ENCODE assay signal across 8 cellular contexts in genomic region chr3:107431298-107432012, GRCh38. TPM values are rescaled to one million over a fixed set of nuclear protein-coding genes. Genes with fewer than 3 reads are reported as not detected.
DNase-seq lines count a peak whose midpoint lies in the region; ATAC-seq and TF ChIP-seq lines count a peak whose summit lies in the region.

No MANE protein-coding gene starts in this region.

- H3K27ac Mint-ChIP-seq in activated naive CD8-positive, alpha-beta T cell = peak overlapping the region; percentile 75
- peak overlapping the region; percentile 98 for H3K27ac Mint-ChIP-seq in glutamatergic neuron (ENCODE audit: unreplicated experiment)

- peak; percentile 75 for ATAC-seq in GM21528 (IDR thresholded peaks at IDR 0.05; ENCODE audit: low FRiP score, unreplicated experiment)

- H3K36me3 ChIP-seq in HUES6 (ENCODE audit: control insufficient read depth, insufficient read depth, low read length) = no peaks in the 10 kb centered on the region
- H3K36me3 ChIP-seq in SJSA1 = no peaks in the 10 kb centered on the region
- H3K36me3 ChIP-seq in uterus = no peaks in the 10 kb centered on the region

- H3K27me3 ChIP-seq in HUES6 (ENCODE audit: control insufficient read depth, insufficient read depth, low read length) = peaks cover 24% of the 10 kb centered on the region
- H3K27me3 ChIP-seq in SJSA1 (replicated peaks) = no peaks in the 10 kb centered on the region
- H3K27me3 ChIP-seq in uterus = no peaks in the 10 kb centered on the region

- intact Hi-C loops in uterus (cut with DNase I; ENCODE audit: low total_unique reads) = loop anchor here (10.0 kb wide), 1 partner anchor 197 kb away; no protein-coding TSS in a partner anchor

- H3K9me3 Mint-ChIP-seq in activated naive CD8-positive, alpha-beta T cell (ENCODE audit: low read depth) = no peaks in the 10 kb centered on the region
- peaks cover 10% of the 10 kb centered on the region for H3K9me3 Mint-ChIP-seq in glutamatergic neuron (ENCODE audit: unreplicated experiment)

- H3K27ac ChIP-seq in HUES6 (ENCODE audit: low read depth, low read length) = peak overlapping the region; percentile 30; the same call in 1 of the 2 replicates
- H3K27ac ChIP-seq in SJSA1 = peak overlapping the region; percentile 93
- peak overlapping the region; percentile 93 to 96 for H3K27ac ChIP-seq in uterus

- peak; percentile 15 for TF ChIP-seq CTCF in glutamatergic neuron (IDR thresholded peaks at IDR 0.05; ENCODE audit: partially characterized antibody, unreplicated experiment)
- TF ChIP-seq CTCF in uterus (IDR thresholded peaks at IDR 0.05) = no peak

- H3K4me3 ChIP-seq in HUES6 (ENCODE audit: low read depth, low read length) (peak overlapping the region; percentile 62), SJSA1 (peak overlapping the region; percentile 71), uterus (peak overlapping the region; percentile 64 to 67)

- no peaks in the 10 kb centered on the region for H3K36me3 Mint-ChIP-seq in activated naive CD8-positive, alpha-beta T cell
- H3K36me3 Mint-ChIP-seq in glutamatergic neuron (ENCODE audit: unreplicated experiment) = no peaks in the 10 kb centered on the region

- DNase-seq in ELR (ENCODE audit: low read depth) (peak; percentile 87), SJSA1 (ENCODE audit: low read depth in 1 of 2, low spot score in 2 of 2) (peak; percentile 80 to 83), glutamatergic neuron (peak; percentile 80), occipital lobe (lab: John Stamatoyannopoulos, UW) (peak; percentile 78), uterus (peak; percentile 67 to 70)

- peaks cover 5% of the 10 kb centered on the region for H3K27me3 Mint-ChIP-seq in activated naive CD8-positive, alpha-beta T cell
- peaks cover 6% of the 10 kb centered on the region for H3K27me3 Mint-ChIP-seq in glutamatergic neuron (ENCODE audit: unreplicated experiment)

- peak overlapping the region; percentile 89 for H3K9ac ChIP-seq in HUES6 (ENCODE audit: low read length)

- H3K4me1 ChIP-seq in HUES6 (ENCODE audit: control insufficient read depth, insufficient read depth, low read length) = peaks cover 4% of the 10 kb centered on the region; the same call in 1 of the 2 replicates
- peaks cover 24% of the 10 kb centered on the region for H3K4me1 ChIP-seq in SJSA1 (replicated peaks)
- no peaks in the 10 kb centered on the region for H3K4me1 ChIP-seq in uterus

- peaks cover 17% of the 10 kb centered on the region for H3K4me1 Mint-ChIP-seq in activated naive CD8-positive, alpha-beta T cell (ENCODE audit: low read depth)
- H3K4me1 Mint-ChIP-seq in glutamatergic neuron (ENCODE audit: low read depth, unreplicated experiment) = peaks cover 21% of the 10 kb centered on the region

- peak; percentile 37 to 47 for TF ChIP-seq POLR2A in uterus (IDR thresholded peaks at IDR 0.05)

- H3K9me3 ChIP-seq in HUES6 (ENCODE audit: control insufficient read depth, insufficient read depth, low read depth, low read length) (no peaks in the 10 kb centered on the region), SJSA1 (replicated peaks) (no peaks in the 10 kb centered on the region), uterus (no peaks in the 10 kb centered on the region)

- H3K4me3 Mint-ChIP-seq in activated naive CD8-positive, alpha-beta T cell = peak overlapping the region; percentile 90
- H3K4me3 Mint-ChIP-seq in glutamatergic neuron (ENCODE audit: unreplicated experiment) = peak overlapping the region; percentile 93

RNA-seq across cellular contexts. Expression of gene CCDC54, which starts 54.2 kb away (rescaled TPM):
- total RNA-seq in SJSA1 (2014; rRNA removed; shearing (Covaris generic)) = not detected in 2 replicates
- not detected for total RNA-seq in glutamatergic neuron (ENCODE audit: unreplicated experiment)
- total RNA-seq in occipital lobe = 0.16 TPM
- not detected for total RNA-seq in uterus

Comparison
In these comparisons a context has a peak if more than half of its experiments do, and no peak if none do; other contexts are left out.
1. Peak in every context shown above with its lines: DNase-seq, ATAC-seq, H3K4me3 ChIP-seq and H3K27ac ChIP-seq.
2. H3K27ac ChIP-seq: peak in every context shown above with its lines; median percentile 94 in uterus; 93 in SJSA1; 30 in HUES6.